Comparison of ENCODE assay signal across 5 cellular contexts in the genomic region with DNA sequence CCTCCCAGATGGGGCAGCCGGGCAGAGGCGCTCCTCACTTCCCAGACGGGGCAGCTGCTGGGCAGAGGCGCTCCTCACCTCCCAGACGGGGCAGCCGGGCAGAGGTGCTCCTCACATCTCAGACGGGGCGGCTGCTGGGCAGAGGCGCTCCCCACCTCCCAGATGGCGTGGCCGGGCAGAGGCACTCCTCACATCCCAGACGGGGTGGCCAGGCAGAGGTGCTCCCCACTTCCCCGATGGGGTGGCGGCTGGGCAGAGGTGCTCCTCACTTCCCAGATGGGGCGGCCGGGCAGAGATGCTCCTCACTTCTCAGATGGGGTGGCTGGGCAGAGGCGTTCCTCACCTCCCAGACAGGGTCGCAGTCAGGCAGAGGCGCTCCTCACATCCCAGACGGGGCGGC. TPM values are rescaled to one million over a fixed set of nuclear protein-coding genes. Genes with fewer than 3 reads are reported as not detected.
A peak's percentile ranks its signal among the peaks of the same experiment; 100 is the strongest.
DNase-seq lines count a peak whose midpoint lies in the region; ATAC-seq, FAIRE-seq and TF ChIP-seq lines count a peak whose summit lies in the region.
"Not testable (repeated sequence)": the region's sequence is repeated elsewhere in the genome, so short reads cannot be mapped to it uniquely, and the experiment has no call there.

No MANE protein-coding gene starts in this region.

- TF ChIP-seq EP300 in K562 (IDR thresholded peaks at IDR 0.05; ENCODE audit: low read length) = not testable (repeated sequence)

- not testable (repeated sequence) for H4K20me1 ChIP-seq in BLaER1; DND-41 (ENCODE audit: insufficient read depth, low read length); K562 (replicated peaks; ENCODE audit: control insufficient read depth, insufficient read depth, low read length)

- in situ Hi-C loops in K562 (cut with MboI) = not testable (repeated sequence)

- not testable (repeated sequence) for H3K4me2 ChIP-seq in BLaER1; DND-41 (ENCODE audit: insufficient read depth, low read length); K562 (ENCODE audit: insufficient read depth, low read length)

- H3K9me3 Mint-ChIP-seq in endodermal cell = peaks cover 65% of the 10 kb centered on the region

- not testable (repeated sequence) for H3K27ac Mint-ChIP-seq in endodermal cell

- H3K36me3 ChIP-seq in BLaER1 (peaks cover 82% of the 10 kb centered on the region), DND-41 (ENCODE audit: insufficient read depth, low read length) (peaks cover 59% of the 10 kb centered on the region), K562 (ENCODE audit: control insufficient read depth, insufficient read depth, low read length) (peaks cover 22% of the 10 kb centered on the region), endodermal cell (ENCODE audit: control insufficient read depth, insufficient read depth, low read length) (peaks cover 83% of the 10 kb centered on the region)
- H3K36me3 ChIP-seq in kidney (ENCODE audit: control insufficient read depth in 1 of 2, insufficient read depth in 2 of 2, low read length in 2 of 2) = not testable (repeated sequence)

- DNase-seq in DND-41 (peak; percentile 23), kidney (peak; percentile 70)
- DNase-seq in K562 (ENCODE audit: extremely low read depth in 1 of 4, low spot score in 3 of 4); endodermal cell: not testable (repeated sequence)

- BruUV-seq in K562 (replicated peaks; lab: Mats Ljungman, UMichigan) = not testable (repeated sequence)

- TF ChIP-seq POLR2A in K562 (conservative IDR thresholded peaks at IDR 0.05) = not testable (repeated sequence)

- 100% methylated on average over 9 of the region's 21 CpGs for WGBS in K562 (ENCODE audit: insufficient coverage, low coverage, missing lambda C conversion rate)
- 91 to 95% methylated on average over 17 to 21 of the region's 21 CpGs for WGBS in endodermal cell (ENCODE audit: insufficient coverage in 1 of 2, insufficient read length in 1 of 2), 2 experiments

- TF ChIP-seq RAD21 in K562 (CRISPR knock-in tag; conservative IDR thresholded peaks at IDR 0.05 in 1 of 2, IDR thresholded peaks at IDR 0.05 in 1 of 2) = not testable (repeated sequence)

- CTCF ChIA-PET in K562 (lab: Yijun Ruan, JAX; ENCODE audit: low intra/inter-chr PET ratio) = not testable (repeated sequence)

- H3K36me3 Mint-ChIP-seq in endodermal cell (ENCODE audit: low read depth) = peaks cover 93% of the 10 kb centered on the region

- H3K4me1 Mint-ChIP-seq in endodermal cell = peaks cover 38% of the 10 kb centered on the region

- H3K9me1 ChIP-seq in K562 (ENCODE audit: control insufficient read depth, insufficient read depth, low read length) = not testable (repeated sequence)

- not testable (repeated sequence) for FAIRE-seq in K562 (lab: Jason Lieb, UNC); kidney (lab: Jason Lieb, UNC)

- POLR2A ChIA-PET in K562 (lab: Yijun Ruan, JAX) = not testable (repeated sequence)

- H3K4me1 ChIP-seq in BLaER1 (peaks cover 14% of the 10 kb centered on the region), K562 (replicated peaks in 1 of 2; ENCODE audit: control insufficient read depth in 2 of 2, insufficient read depth in 2 of 2, low read length in 2 of 2) (peaks cover 24 to 28% of the 10 kb centered on the region in 2 experiments)
- not testable (repeated sequence) for H3K4me1 ChIP-seq in DND-41 (ENCODE audit: insufficient read depth, low read length); endodermal cell (ENCODE audit: control insufficient read depth, insufficient read depth, low read length); kidney (ENCODE audit: control insufficient read depth in 1 of 2, insufficient read depth in 1 of 2, low read depth in 1 of 2, low read length in 2 of 2)

- H3K4me3 Mint-ChIP-seq in endodermal cell = not testable (repeated sequence)

- H3K9me3 ChIP-seq in BLaER1 = peaks cover 50% of the 10 kb centered on the region
- H3K9me3 ChIP-seq in DND-41 (ENCODE audit: insufficient read depth, low read length, severe bottlenecking); K562 (replicated peaks; ENCODE audit: control insufficient read depth, insufficient read depth, low read depth, low read length); kidney (ENCODE audit: control insufficient read depth in 1 of 2, low read length in 2 of 2): not testable (repeated sequence)
- H3K9me3 ChIP-seq in endodermal cell (ENCODE audit: control insufficient read depth, low read length) = peaks cover 72% of the 10 kb centered on the region

- intact Hi-C loops in K562 (cut with micrococcal nuclease) = loop anchor here (10.0 kb wide), 1 partner anchor 116 kb away; no protein-coding TSS in a partner anchor
- intact Hi-C loops in kidney (cut with DNase I) = not testable (repeated sequence)

- not testable (repeated sequence) for H3K79me2 ChIP-seq in DND-41 (ENCODE audit: insufficient read depth, low read length)
- peaks cover 32% of the 10 kb centered on the region for H3K79me2 ChIP-seq in K562 (ENCODE audit: control insufficient read depth, insufficient read depth, low read length)

- not testable (repeated sequence) for ATAC-seq in DND-41 (ENCODE audit: insufficient read depth, low read depth); K562

- H2AFZ ChIP-seq in DND-41 (ENCODE audit: low read depth, low read length); K562 (ENCODE audit: low read depth, low read length): not testable (repeated sequence)

- H3K4me3 ChIP-seq in BLaER1 (peak overlapping the region; percentile 33), endodermal cell (ENCODE audit: low read length) (peak overlapping the region; percentile 71)
- not testable (repeated sequence) for H3K4me3 ChIP-seq in DND-41 (ENCODE audit: low read depth in 1 of 2, low read length in 2 of 2); K562; kidney (ENCODE audit: low read length in 2 of 2)

- not testable (repeated sequence) for H3K27me3 Mint-ChIP-seq in endodermal cell (ENCODE audit: insufficient read depth)

- not testable (repeated sequence) for TF ChIP-seq CTCF in DND-41 (IDR thresholded peaks at IDR 0.05; ENCODE audit: borderline replicate concordance, extremely low read depth, low read length, poor library complexity, severe bottlenecking); K562 (IDR thresholded peaks at IDR 0.05 in 2 of 3, conservative IDR thresholded peaks at IDR 0.05 in 1 of 3; ENCODE audit: insufficient read depth in 2 of 3, low read depth in 1 of 3, low read length in 3 of 3); endodermal cell (conservative IDR thresholded peaks at IDR 0.05); kidney (IDR thresholded peaks at IDR 0.05; ENCODE audit: borderline replicate concordance, extremely low read depth, insufficient read depth)

- not testable (repeated sequence) for H3K9ac ChIP-seq in BLaER1; DND-41 (ENCODE audit: low read depth, low read length); K562 (ENCODE audit: insufficient read depth in 1 of 2, low read depth in 2 of 2, low read length in 2 of 2); endodermal cell (ENCODE audit: extremely low read depth, low read length, poor library complexity, severe bottlenecking); kidney (ENCODE audit: low read length in 2 of 2)

- not testable (repeated sequence) for H3K27ac ChIP-seq in BLaER1; DND-41 (ENCODE audit: low read length); K562 (ENCODE audit: extremely low read depth, low read depth, low read length); endodermal cell (ENCODE audit: low read depth, low read length); kidney (ENCODE audit: low read depth in 2 of 2, low read length in 2 of 2)

- H3K27me3 ChIP-seq in BLaER1; DND-41 (ENCODE audit: insufficient read depth, low read length, poor library complexity); K562 (ENCODE audit: control insufficient read depth in 2 of 2, insufficient read depth in 2 of 2, low read length in 2 of 2); endodermal cell (ENCODE audit: control insufficient read depth, insufficient read depth, low read length, poor library complexity, severe bottlenecking): not testable (repeated sequence)

TF ChIP-seq in K562, 482 proteins besides CTCF, POLR2A, EP300 and RAD21:
- peak; percentile 35; the same call in 1 of the 2 replicates for TF ChIP-seq ZNF263 (CRISPR knock-in tag; IDR thresholded peaks at IDR 0.05; ENCODE audit: borderline replicate concordance)

RNA-seq across cellular contexts. Expression of a gene that starts 14.3 kb away (rescaled TPM):
- total RNA-seq in K562 (2011; cell fraction: chromatin; rRNA removed; ENCODE audit: low replicate concordance) = 60.0 and 88.6 TPM in 2 replicates
- total RNA-seq in K562 (2011; cell fraction: nucleolus; rRNA removed) = 33.5 and 37.6 TPM in 2 replicates
- total RNA-seq in K562 (2011; cell fraction: nucleoplasm; rRNA removed) = 52.8 and 67.6 TPM in 2 replicates
- total RNA-seq in K562 (2014; rRNA removed) = 8.8 and 12.7 TPM in 2 replicates
- 19.0 and 19.3 TPM in 2 replicates for total RNA-seq in K562 (2014; rRNA removed; fragmentation: Illumina TruSeq; extraction: Trizol)
- 15.2 and 18.6 TPM in 2 replicates for total RNA-seq in K562 (2015; rRNA removed; fragmentation: Illumina TruSeq; extraction: Trizol)
- total RNA-seq in K562 (2021) = 24.1 and 29.6 TPM in 2 replicates
- polyA plus RNA-seq in K562 (2011; rRNA removed) = 9.7 and 12.8 TPM in 2 replicates
- polyA plus RNA-seq in K562 (2011; cell fraction: cytosol; rRNA removed) = 3.4 and 5.4 TPM in 2 replicates
- polyA plus RNA-seq in K562 (2011; cell fraction: nucleus; rRNA removed) = 12.2 and 14.2 TPM in 2 replicates
- polyA plus RNA-seq in K562 (2012) = 11.9 and 22.7 TPM in 2 replicates
- polyA plus RNA-seq in K562 (2014; fragmentation: Illumina TruSeq; extraction: Trizol) = 15.0 and 19.0 TPM in 2 replicates
- 1 to 10 TPM; 3.7 to 4.3 TPM for polyA plus RNA-seq in K562 (2014; fragmentation: Nextera tagmentation; extraction: Ambion mirVana)
- 9.3 and 12.1 TPM in 2 replicates for polyA plus RNA-seq in K562 (2014; rRNA removed)
- 32.7 and 36.5 TPM in 2 replicates for polyA minus RNA-seq in K562 (2011; rRNA and poly(A)+ RNA removed)
- polyA minus RNA-seq in K562 (2011; cell fraction: cytosol; rRNA and poly(A)+ RNA removed) = 13.7 and 14.7 TPM in 2 replicates
- 11.3 and 16.3 TPM in 2 replicates for polyA minus RNA-seq in K562 (2011; cell fraction: nucleus; rRNA and poly(A)+ RNA removed)
- 100 to 1,000 TPM in 1 of 2 donors, 10 to 100 TPM in 1; 96.9 to 136 TPM for total RNA-seq in endodermal cell
- polyA plus RNA-seq in endodermal cell (2013, experiment 1 of 2) = 12.4 TPM
- 15.0 TPM for polyA plus RNA-seq in endodermal cell (2013, experiment 2 of 2)
- 42.7 TPM for total RNA-seq in kidney
- polyA plus RNA-seq in kidney (ENCODE audit: insufficient read depth, low read depth, low replicate concordance) = 3.6 TPM
